19 cellular contexts compared by ENCODE assay signal in the genomic region with DNA sequence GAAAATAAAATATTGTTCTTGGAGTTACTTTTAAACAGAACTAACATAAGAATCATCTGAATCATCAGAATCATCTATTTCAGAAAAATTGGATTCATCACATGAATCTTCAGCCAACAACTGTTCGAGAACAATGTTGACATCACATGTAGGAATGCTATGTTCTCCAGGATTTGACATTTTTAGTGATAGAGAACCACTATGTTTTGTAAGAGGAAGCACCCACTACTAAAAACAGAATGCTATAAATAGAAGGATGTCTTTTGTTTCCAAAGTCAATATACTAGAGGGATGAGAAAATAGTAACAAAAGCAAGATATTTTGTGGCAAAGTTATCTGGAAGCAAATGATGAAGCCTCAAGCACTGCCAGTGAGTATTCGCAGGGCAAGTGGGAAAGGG.
DNase-seq lines count a peak whose midpoint lies in the region; ATAC-seq and TF ChIP-seq lines count a peak whose summit lies in the region.
"Had no signal": no experiment of that assay in that cellular context is flagged by ENCODE, and none has a peak within 500 bp of the region (broad histone marks: within the 10 kb centered on the region; RNA-seq: fewer than 3 reads in every experiment).

No MANE protein-coding gene starts in this region.

- no peak overlapping the region for H2AFZ ChIP-seq in neuronal stem cell (ENCODE audit: low read length)
- H2AFZ ChIP-seq: parathyroid adenoma had no signal

- no peak overlapping the region for H4K91ac ChIP-seq in neuronal stem cell (ENCODE audit: low read depth, low read length, poor library complexity)

- H3K9ac ChIP-seq in neuronal stem cell (ENCODE audit: low read depth, low read length, poor library complexity) = no peak overlapping the region
- H3K9ac ChIP-seq: KMS-11, parathyroid adenoma had no signal

- no peak overlapping the region for H3K4me2 ChIP-seq in neuronal stem cell (ENCODE audit: insufficient read depth, low read length, poor library complexity, severe bottlenecking)
- H3K4me2 ChIP-seq: KMS-11 had no signal

- no peak overlapping the region for H3K23ac ChIP-seq in neuronal stem cell (ENCODE audit: low read depth, low read length, poor library complexity)

- peak; percentile 49 for TF ChIP-seq EP300 in suprapubic skin (IDR thresholded peaks at IDR 0.05)

- no peak overlapping the region for H2BK5ac ChIP-seq in neuronal stem cell (ENCODE audit: low read length)

- H3K27ac ChIP-seq in body of pancreas (no peak overlapping the region), suprapubic skin (no peak overlapping the region), neuronal stem cell (replicated peaks; ENCODE audit: low read length) (no peak overlapping the region)
- H3K27ac ChIP-seq: foreskin keratinocyte, KMS-11 had no signal

- H3K4me3 ChIP-seq in body of pancreas = no peak overlapping the region
- no peak overlapping the region for H3K4me3 ChIP-seq in suprapubic skin
- H3K4me3 ChIP-seq in neuronal stem cell (ENCODE audit: low read length in 2 of 2) = no peak overlapping the region
- H3K4me3 ChIP-seq: adrenal gland had no signal

- TF ChIP-seq POLR2A in body of pancreas (IDR thresholded peaks at IDR 0.05) = no peak
- no peak for TF ChIP-seq POLR2A in suprapubic skin (IDR thresholded peaks at IDR 0.05)

- H3K14ac ChIP-seq in neuronal stem cell (ENCODE audit: low read length) = no peak overlapping the region

- H4K8ac ChIP-seq in neuronal stem cell (ENCODE audit: low read depth, low read length) = no peak overlapping the region

- no peaks in the 10 kb centered on the region for H3K36me3 ChIP-seq in body of pancreas (replicated peaks in 1 of 2; ENCODE audit: insufficient read depth in 1 of 2, low read depth in 2 of 2)
- H3K36me3 ChIP-seq in suprapubic skin = no peaks in the 10 kb centered on the region
- H3K36me3 ChIP-seq in neuronal stem cell (replicated peaks in 1 of 2; ENCODE audit: control insufficient read depth in 2 of 2, insufficient read depth in 2 of 2, low read length in 2 of 2) = no peaks in the 10 kb centered on the region
- H3K36me3 ChIP-seq: adrenal gland had no signal

- no peak overlapping the region for H2BK12ac ChIP-seq in neuronal stem cell (ENCODE audit: low read length)

- no peak overlapping the region for H2BK15ac ChIP-seq in neuronal stem cell (ENCODE audit: low read length)

- no peak overlapping the region for H2BK120ac ChIP-seq in neuronal stem cell (ENCODE audit: low read depth, low read length)

- H3K18ac ChIP-seq in neuronal stem cell (ENCODE audit: low read length) = no peak overlapping the region

- H3K79me1 ChIP-seq in neuronal stem cell (ENCODE audit: low read depth, low read length) = no peaks in the 10 kb centered on the region

- intact Hi-C loops in body of pancreas (cut with DNase I) = no loop called here
- intact Hi-C loops in left cardiac atrium (cut with DNase I) = no loop called here

- 62 to 90% methylated on average over 2 of the region's 2 CpGs for WGBS in body of pancreas, 2 donors
- WGBS in suprapubic skin = 50% methylated on average over 2 of the region's 2 CpGs
- no CpG with 5 or more reads among the region's 2 CpGs for WGBS in neuronal stem cell (ENCODE audit: extremely low coverage in 2 of 2, insufficient read length in 2 of 2, insufficient replicate concordance in 1 of 2), 2 donors

- H2AK5ac ChIP-seq in neuronal stem cell (ENCODE audit: low read depth, low read length) = no peak overlapping the region

- no peaks in the 10 kb centered on the region for H3K27me3 ChIP-seq in body of pancreas
- no peaks in the 10 kb centered on the region for H3K27me3 ChIP-seq in suprapubic skin
- H3K27me3 ChIP-seq in neuronal stem cell (ENCODE audit: control insufficient read depth in 3 of 3, insufficient read depth in 3 of 3, low read depth in 1 of 3, low read length in 3 of 3) = no peaks in the 10 kb centered on the region
- H3K27me3 ChIP-seq: adrenal gland, foreskin keratinocyte had no signal

- H3K4me1 ChIP-seq in body of pancreas (peaks cover 7% of the 10 kb centered on the region), suprapubic skin (no peaks in the 10 kb centered on the region), neuronal stem cell (ENCODE audit: control insufficient read depth in 2 of 2, insufficient read depth in 1 of 2, low read depth in 1 of 2, low read length in 2 of 2) (no peaks in the 10 kb centered on the region)
- H3K4me1 ChIP-seq: parathyroid adenoma had no signal

- peak; percentile 88 for DNase-seq in GM04503 (ENCODE audit: low read depth)
- no peak for DNase-seq in body of pancreas
- no peak for DNase-seq in left cardiac atrium
- no peak for DNase-seq in suprapubic skin (ENCODE audit: low spot score in 2 of 2)
- DNase-seq in neuronal stem cell (ENCODE audit: low spot score) = no peak
- no peak for DNase-seq in NK-92 treated with Interleukin-12 subunit alpha and Interleukin-12 subunit beta, amount 100 ng/mL, for 24 hours (lab: John Stamatoyannopoulos, UW)
- DNase-seq in NCI-H1105 (lab: John Stamatoyannopoulos, UW) = no peak
- DNase-seq: activated CD4-positive, alpha-beta memory T cell treated with anti-CD3 and anti-CD28 coated beads, Interleukin-2, amount 10 ng/mL, durations not matched to agents 7 days and 5 days; CD8-positive, alpha-beta memory T cell; dermis blood vessel endothelial cell; foreskin keratinocyte; immature natural killer cell; NCI-H1694 treated with DMSO at 0.1 percent for 48 hours; OCI-M1; stimulated activated naive CD4-positive, alpha-beta T cell had no signal

- H3K9me3 ChIP-seq in body of pancreas (no peaks in the 10 kb centered on the region), suprapubic skin (no peaks in the 10 kb centered on the region), neuronal stem cell (replicated peaks in 1 of 2; ENCODE audit: control insufficient read depth in 2 of 2, insufficient read depth in 1 of 2, low read depth in 1 of 2, low read length in 2 of 2) (no peaks in the 10 kb centered on the region)
- H3K9me3 ChIP-seq: adrenal gland had no signal

- ATAC-seq in body of pancreas (peak; percentile 33), left cardiac atrium (peak; percentile 64 to 68), GM21367 (IDR thresholded peaks at IDR 0.05; ENCODE audit: unreplicated experiment) (no peak)
- ATAC-seq: foreskin keratinocyte had no signal

- H3K4ac ChIP-seq in neuronal stem cell (ENCODE audit: low read length) = no peak overlapping the region

- no peak for TF ChIP-seq CTCF in body of pancreas (IDR thresholded peaks at IDR 0.05)
- no peak for TF ChIP-seq CTCF in suprapubic skin (IDR thresholded peaks at IDR 0.05)
